In genomic region chr5:121408778-121409177, GRCh38 we compare ENCODE assay signal across 19 cellular contexts.
"Had no signal": no experiment of that assay in that cellular context is flagged by ENCODE, and none has a peak within 500 bp of the region (broad histone marks: within the 10 kb centered on the region; RNA-seq: fewer than 3 reads in every experiment).

No MANE protein-coding gene starts in this region.

- H3K27ac ChIP-seq: brain microvascular endothelial cell, dorsolateral prefrontal cortex, hepatocyte, stomach, upper lobe of left lung had no signal

- H3K4me1 ChIP-seq: stomach, upper lobe of left lung had no signal

- H3K36me3 ChIP-seq: brain microvascular endothelial cell, stomach, upper lobe of left lung had no signal

- H3K9me3 ChIP-seq: stomach, upper lobe of left lung had no signal

- ATAC-seq: activated CD8-positive, alpha-beta T cell treated with anti-CD3 and anti-CD28 coated beads, Interleukin-2, amount 10 ng/mL, durations not matched to agents 7 days and 5 days; activated T-cell treated with anti-CD3 and anti-CD28 coated beads, Interleukin-2, amount 50 U/mL, for 4 hours; left cardiac atrium; naive thymus-derived CD8-positive, alpha-beta T cell; sciatic nerve had no signal

- H3K27me3 ChIP-seq: brain microvascular endothelial cell, dorsolateral prefrontal cortex, hepatocyte, stomach, upper lobe of left lung had no signal

- H3K4me3 ChIP-seq: dorsolateral prefrontal cortex, hepatocyte, smooth muscle cell, stomach, upper lobe of left lung had no signal

- DNase-seq: activated CD4-positive, alpha-beta T cell treated with anti-CD3 and anti-CD28 coated beads, Interleukin-2, amount 10 ng/mL, durations not matched to agents 24 days and 14 days; activated CD8-positive, alpha-beta T cell treated with anti-CD3 and anti-CD28 coated beads, Interleukin-2, amount 10 ng/mL, durations not matched to agents 7 days and 5 days; activated naive CD4-positive, alpha-beta T cell treated with anti-CD3 and anti-CD28 coated beads, Interleukin-2, amount 10 ng/mL, durations not matched to agents 7 days and 5 days; activated T-cell treated with anti-CD3 and anti-CD28 coated beads, Interleukin-2, amount 50 U/mL, for 4 hours; aorta; brain microvascular endothelial cell; central memory CD4-positive, alpha-beta T cell; dorsolateral prefrontal cortex; foreskin fibroblast; left cardiac atrium; mesenchymal stem cell; naive thymus-derived CD8-positive, alpha-beta T cell; stimulated activated CD4-positive, alpha-beta T cell treated with anti-CD3 and anti-CD28 coated beads, Interleukin-4, amount 100 ng/mL, for 1 hour; stomach; T-helper 9 cell; upper lobe of left lung had no signal
